Comparison of ENCODE assay signal across 2 cellular contexts in the genomic region with DNA sequence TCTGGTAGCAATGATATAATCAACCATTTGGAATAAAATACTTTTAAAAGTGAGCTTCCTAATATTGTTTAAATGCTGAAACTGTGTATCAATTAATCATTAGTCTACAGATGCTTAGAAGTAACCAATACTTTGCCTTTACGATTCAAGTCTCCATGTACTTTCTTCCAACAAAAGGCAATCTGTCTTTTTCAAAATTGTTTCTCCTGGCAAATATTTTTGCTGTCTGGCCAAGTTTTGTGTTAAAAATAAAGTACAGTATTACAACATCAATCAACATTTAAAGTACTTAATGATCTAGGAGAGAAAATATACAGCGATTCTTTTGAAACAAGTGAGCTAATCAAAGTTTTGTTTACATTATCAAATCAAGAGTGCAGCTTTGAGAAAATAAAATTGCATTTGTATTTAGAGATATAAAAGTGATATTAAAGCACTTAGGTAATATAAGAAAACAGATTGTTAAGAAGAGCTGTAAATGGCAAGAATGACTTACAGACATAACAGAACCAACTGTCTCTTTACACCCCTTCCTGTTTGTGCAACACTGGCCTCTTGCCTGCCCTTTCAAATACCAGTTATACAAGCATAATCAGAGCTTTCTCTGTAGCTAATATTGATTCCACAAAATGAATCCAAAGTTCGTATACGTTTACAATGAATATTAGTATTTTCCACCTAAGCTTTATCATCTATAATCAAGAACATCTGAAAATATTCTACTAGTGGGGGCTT.
TF ChIP-seq lines count a peak whose summit lies in the region.

No MANE protein-coding gene starts in this region.

TF ChIP-seq in liver, 16 proteins besides CTCF, POLR2A, EP300 and RAD21:
- peak in 1 of 2 donors; percentile 30 for TF ChIP-seq HNF4A (conservative IDR thresholded peaks at IDR 0.05)
- TF ChIP-seq HNF4G (IDR thresholded peaks at IDR 0.05) = peak; percentile 16
- TF ChIP-seq NR2F2 (IDR thresholded peaks at IDR 0.05) = peak; percentile 43
- no peak for TF ChIP-seq JUND (IDR thresholded peaks at IDR 0.05)
- TF ChIP-seq YY1 (IDR thresholded peaks at IDR 0.05) = no peak

TF ChIP-seq in HepG2, 621 proteins besides CTCF, POLR2A, EP300 and RAD21:
- TF ChIP-seq KDM3A (CRISPR knock-in tag; IDR thresholded peaks at IDR 0.05; ENCODE audit: low read depth) (no peak), SIN3B (IDR thresholded peaks at IDR 0.05; ENCODE audit: low read length) (no peak), U2AF2 (IDR thresholded peaks at IDR 0.05; ENCODE audit: low read depth, low read length) (no peak), MAZ (IDR thresholded peaks at IDR 0.05; ENCODE audit: borderline replicate concordance, low read depth, low read length) (no peak), MAZ (CRISPR knock-in tag; IDR thresholded peaks at IDR 0.05; ENCODE audit: low read depth) (no peak), ZSCAN25 (CRISPR knock-in tag; IDR thresholded peaks at IDR 0.05) (no peak), MLLT10 (CRISPR knock-in tag; IDR thresholded peaks at IDR 0.05) (no peak), SNRNP70 (IDR thresholded peaks at IDR 0.05; ENCODE audit: low read depth, low read length) (no peak), ZNF710 (CRISPR knock-in tag; IDR thresholded peaks at IDR 0.05; ENCODE audit: borderline replicate concordance) (no peak), NCOR1 (IDR thresholded peaks at IDR 0.05; ENCODE audit: borderline replicate concordance, low read length) (no peak)
- TF ChIP-seq, protein P1, sequence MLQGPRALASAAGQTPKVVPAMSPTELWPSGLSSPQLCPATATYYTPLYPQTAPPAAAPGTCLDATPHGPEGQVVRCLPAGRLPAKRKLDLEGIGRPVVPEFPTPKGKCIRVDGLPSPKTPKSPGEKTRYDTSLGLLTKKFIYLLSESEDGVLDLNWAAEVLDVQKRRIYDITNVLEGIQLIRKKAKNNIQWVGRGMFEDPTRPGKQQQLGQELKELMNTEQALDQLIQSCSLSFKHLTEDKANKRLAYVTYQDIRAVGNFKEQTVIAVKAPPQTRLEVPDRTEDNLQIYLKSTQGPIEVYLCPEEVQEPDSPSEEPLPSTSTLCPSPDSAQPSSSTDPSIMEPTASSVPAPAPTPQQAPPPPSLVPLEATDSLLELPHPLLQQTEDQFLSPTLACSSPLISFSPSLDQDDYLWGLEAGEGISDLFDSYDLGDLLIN (CRISPR knock-in tag; IDR thresholded peaks at IDR 0.05; ENCODE audit: borderline replicate concordance) = no peak
